7 cellular contexts compared by ENCODE assay signal in the genomic region with DNA sequence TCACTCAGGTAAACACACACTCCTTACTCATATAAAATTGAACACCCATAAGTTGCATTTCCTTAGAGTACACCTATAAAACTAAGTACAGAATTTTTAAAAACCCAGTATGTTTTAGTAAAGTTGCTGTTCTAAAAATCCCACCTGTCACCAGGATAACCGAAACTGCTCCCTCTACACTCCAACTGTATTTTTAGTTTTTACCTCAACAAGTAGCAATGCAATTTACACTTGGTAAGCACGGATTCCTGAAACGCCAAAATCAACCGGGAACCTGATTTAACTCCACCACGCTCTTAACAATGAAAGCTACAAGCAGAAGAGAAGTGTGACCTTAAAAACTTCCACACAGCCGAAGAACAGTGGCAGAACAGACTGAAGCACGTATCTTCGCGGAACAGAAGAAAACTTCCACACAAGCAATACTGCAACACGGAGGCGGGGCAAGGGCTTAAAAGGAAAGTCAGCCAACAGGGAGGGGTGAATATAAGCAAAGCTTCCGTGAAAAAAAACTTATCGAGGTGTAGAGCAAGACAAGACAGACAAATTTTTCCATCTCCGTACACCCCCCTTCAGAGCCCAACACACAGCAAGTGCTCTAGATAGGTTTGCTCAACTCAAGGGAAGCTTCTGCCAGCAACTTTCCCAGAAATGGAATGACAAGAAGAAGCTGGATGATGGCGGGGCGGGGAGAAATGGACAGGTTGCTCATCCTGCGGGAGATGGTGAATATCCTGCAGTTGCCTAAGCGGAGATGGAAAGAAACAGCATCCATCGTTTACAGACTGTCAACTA. TPM values are rescaled to one million over a fixed set of nuclear protein-coding genes. Genes with fewer than 3 reads are reported as not detected.
DNase-seq lines count a peak whose midpoint lies in the region; ATAC-seq, FAIRE-seq and TF ChIP-seq lines count a peak whose summit lies in the region.

No MANE protein-coding gene starts in this region.

- peak; percentile 67 for TF ChIP-seq POLR2A in erythroblast (IDR thresholded peaks at IDR 0.05; ENCODE audit: low read length)

- H3K36me3 Mint-ChIP-seq in naive B cell = no peaks in the 10 kb centered on the region
- H3K36me3 Mint-ChIP-seq in stimulated activated naive B cell treated with anti-CD40 and anti-IgM and Interleukin-4, amounts not matched to agents 10 μg/mL and 1 μg/mL and 100 μg/mL, for 72 hours = peaks cover 3 to 5% of the 10 kb centered on the region in 2 donors

- no peaks in the 10 kb centered on the region for H3K9me3 Mint-ChIP-seq in naive B cell
- H3K9me3 Mint-ChIP-seq in stimulated activated naive B cell treated with anti-CD40 and anti-IgM and Interleukin-4, amounts not matched to agents 10 μg/mL and 1 μg/mL and 100 μg/mL, for 72 hours = peaks cover 0 to 1% of the 10 kb centered on the region in 2 donors

- peaks cover 0 to 6% (median 0%) of the 10 kb centered on the region in 3 donors for H3K27me3 Mint-ChIP-seq in naive B cell
- no peaks in the 10 kb centered on the region for H3K27me3 Mint-ChIP-seq in stimulated activated naive B cell treated with anti-CD40 and anti-IgM and Interleukin-4, amounts not matched to agents 10 μg/mL and 1 μg/mL and 100 μg/mL, for 72 hours

- H3K4me1 Mint-ChIP-seq in naive B cell = peaks cover 26 to 41% (median 40%) of the 10 kb centered on the region in 3 donors
- peaks cover 7 to 40% of the 10 kb centered on the region in 2 donors for H3K4me1 Mint-ChIP-seq in stimulated activated naive B cell treated with anti-CD40 and anti-IgM and Interleukin-4, amounts not matched to agents 10 μg/mL and 1 μg/mL and 100 μg/mL, for 72 hours

- FAIRE-seq in GM19239 (lab: Jason Lieb, UNC) = peak; percentile 94

- ATAC-seq in naive B cell (ENCODE audit: low read depth in 2 of 2) = no peak
- peak; percentile 18 to 31 for ATAC-seq in stimulated activated naive B cell treated with anti-CD40 and anti-IgM and Interleukin-4, amounts not matched to agents 10 μg/mL and 1 μg/mL and 100 μg/mL, for 72 hours (replicated peaks)
- no peak for ATAC-seq in HG03135 (IDR thresholded peaks at IDR 0.05; ENCODE audit: unreplicated experiment)

- H3K4me3 Mint-ChIP-seq in naive B cell = peak overlapping the region; percentile 77 to 98 (median 92)
- H3K4me3 Mint-ChIP-seq in stimulated activated naive B cell treated with anti-CD40 and anti-IgM and Interleukin-4, amounts not matched to agents 10 μg/mL and 1 μg/mL and 100 μg/mL, for 72 hours = peak overlapping the region; percentile 90 to 94

- peak overlapping the region; percentile 25 to 96 (median 90) for H3K27ac Mint-ChIP-seq in naive B cell
- peak overlapping the region; percentile 82 for H3K27ac Mint-ChIP-seq in stimulated activated naive B cell treated with anti-CD40 and anti-IgM and Interleukin-4, amounts not matched to agents 10 μg/mL and 1 μg/mL and 100 μg/mL, for 72 hours

- DNase-seq in GM19239 (ENCODE audit: insufficient read length, low spot score) = peak; percentile 49
- peak; percentile 45 for DNase-seq in NOMO-1 treated with dmso at 0.1 percent for 144 hours (lab: John Stamatoyannopoulos, UW; ENCODE audit: unreplicated experiment)
- peak; percentile 58 for DNase-seq in activated T-cell treated with anti-CD3 and anti-CD28 coated beads for 1 hour (ENCODE audit: low read depth)
- peak; percentile 88 to 89 for DNase-seq in erythroblast (lab: John Stamatoyannopoulos, UW)
- DNase-seq in naive B cell = peak; percentile 33
- peak; percentile 21 for DNase-seq in stimulated activated naive B cell treated with anti-CD40 and anti-IgM and Interleukin-4, amounts not matched to agents 10 μg/mL and 1 μg/mL and 100 μg/mL, for 72 hours

RNA-seq across cellular contexts. Expression of a gene that starts 1.4 kb away (rescaled TPM):
- polyA plus RNA-seq in naive B cell (ENCODE audit: low read depth in 6 of 6) = 10 to 100 TPM; 26.1 to 42.9 (median 31.3) TPM

RNA-seq across cellular contexts. Expression of a gene that starts 32.5 kb away (rescaled TPM):
- 10 to 100 TPM; 32.6 to 76.5 (median 46.7) TPM for polyA plus RNA-seq in naive B cell (ENCODE audit: low read depth in 6 of 6)

Comparison
In these comparisons a context has a peak if more than half of its experiments do, and no peak if none do; other contexts are left out.
1. DNase-seq: peak in every context shown above with its lines; median percentile 88 in erythroblast; 58 in activated T-cell treated with anti-CD3 and anti-CD28 coated beads for 1 hour; 49 in GM19239; 45 in NOMO-1 treated with dmso at 0.1 percent for 144 hours; 33 in naive B cell; 21 in stimulated activated naive B cell treated with anti-CD40 and anti-IgM and Interleukin-4, amounts not matched to agents 10 μg/mL and 1 μg/mL and 100 μg/mL, for 72 hours.
2. ATAC-seq: peak in stimulated activated naive B cell treated with anti-CD40 and anti-IgM and Interleukin-4, amounts not matched to agents 10 μg/mL and 1 μg/mL and 100 μg/mL, for 72 hours (2 of 2); none in naive B cell (0 of 2) and HG03135 (single experiment).